11 cellular contexts compared by ENCODE assay signal in genomic region chr13:110232756-110233155, GRCh38.
A peak's percentile ranks its signal among the peaks of the same experiment; 100 is the strongest.
DNase-seq lines count a peak whose midpoint lies in the region; ATAC-seq and TF ChIP-seq lines count a peak whose summit lies in the region.
"Had no signal": no experiment of that assay in that cellular context is flagged by ENCODE, and none has a peak within 500 bp of the region (broad histone marks: within the 10 kb centered on the region; RNA-seq: fewer than 3 reads in every experiment).

No MANE protein-coding gene starts in this region.

- H3K9me3 Mint-ChIP-seq in nephron progenitor cell: no peaks in the 10 kb centered on the region
- no peaks in the 10 kb centered on the region for H3K9me3 Mint-ChIP-seq in effector memory CD8-positive, alpha-beta T cell

- peaks cover 55% of the 10 kb centered on the region for H3K4me1 Mint-ChIP-seq in nephron progenitor cell
- no peaks in the 10 kb centered on the region for H3K4me1 Mint-ChIP-seq in effector memory CD8-positive, alpha-beta T cell (ENCODE audit: low read depth in 2 of 2)

- peak; percentile 95 for DNase-seq in fibroblast of mammary gland (ENCODE audit: low read depth)
- DNase-seq in nephron progenitor cell: no peak
- DNase-seq in ureter (ENCODE audit: low spot score): peak; percentile 40
- DNase-seq in 8988T: no peak
- DNase-seq in activated naive CD4-positive, alpha-beta T cell (lab: John Stamatoyannopoulos, UW): no peak
- no peak for DNase-seq in effector memory CD8-positive, alpha-beta T cell
- DNase-seq: NCI-H2029 treated with DMSO at 0.1 percent for 48 hours, T-helper 9 cell had no signal

- H3K27ac Mint-ChIP-seq in nephron progenitor cell: peak overlapping the region; percentile 46
- H3K27ac Mint-ChIP-seq in effector memory CD8-positive, alpha-beta T cell: no peak overlapping the region

- H3K4me3 Mint-ChIP-seq in nephron progenitor cell: no peak overlapping the region
- H3K4me3 Mint-ChIP-seq in effector memory CD8-positive, alpha-beta T cell: no peak overlapping the region

- TF ChIP-seq CTCF in fibroblast of mammary gland (conservative IDR thresholded peaks at IDR 0.05; ENCODE audit: control insufficient read depth, insufficient read depth, low read depth, low read length): no peak
- TF ChIP-seq CTCF in nephron progenitor cell (IDR thresholded peaks at IDR 0.05): no peak

- H3K4me3 ChIP-seq in fibroblast of mammary gland (ENCODE audit: control insufficient read depth, low read depth, low read length): peak overlapping the region; percentile 33
- H3K4me3 ChIP-seq: K562 had no signal

- no peaks in the 10 kb centered on the region for H3K27me3 Mint-ChIP-seq in nephron progenitor cell (ENCODE audit: low read depth, poor library complexity)
- H3K27me3 Mint-ChIP-seq in effector memory CD8-positive, alpha-beta T cell: peaks cover 24 to 47% of the 10 kb centered on the region in 2 donors

- peak; percentile 48 for ATAC-seq in SK-N-SH treated with all-trans-retinoic acid at 6 μM for 48 hours
- ATAC-seq in effector memory CD8-positive, alpha-beta T cell (replicated peaks): no peak
- ATAC-seq: esophagus mucosa, K562 had no signal

- peaks cover 33% of the 10 kb centered on the region for H3K36me3 Mint-ChIP-seq in nephron progenitor cell (ENCODE audit: low read depth)
- H3K36me3 Mint-ChIP-seq in effector memory CD8-positive, alpha-beta T cell (ENCODE audit: insufficient read depth): no peaks in the 10 kb centered on the region

TF ChIP-seq in SK-N-SH treated with all-trans-retinoic acid at 6 μM for 48 hours, 23 proteins besides CTCF, POLR2A, EP300 and RAD21:
- TF ChIP-seq OSR1 (CRISPR knock-in tag; IDR thresholded peaks at IDR 0.05) (no peak), PPARA (CRISPR knock-in tag; IDR thresholded peaks at IDR 0.05; ENCODE audit: borderline replicate concordance) (no peak), ZNF8 (CRISPR knock-in tag; IDR thresholded peaks at IDR 0.05) (no peak), ZNF565 (CRISPR knock-in tag; conservative IDR thresholded peaks at IDR 0.05; ENCODE audit: low read depth) (no peak), CSDC2 (CRISPR knock-in tag; IDR thresholded peaks at IDR 0.05) (no peak), ISL1 (CRISPR knock-in tag; IDR thresholded peaks at IDR 0.05) (no peak), ZC3H10 (CRISPR knock-in tag; IDR thresholded peaks at IDR 0.05) (no peak), BACH2 (CRISPR knock-in tag; IDR thresholded peaks at IDR 0.05; ENCODE audit: borderline replicate concordance) (no peak), SNAI2 (CRISPR knock-in tag; IDR thresholded peaks at IDR 0.05) (no peak), GLIS3 (CRISPR knock-in tag; IDR thresholded peaks at IDR 0.05) (no peak), TSHZ2 (CRISPR knock-in tag; IDR thresholded peaks at IDR 0.05) (no peak)
TF ChIP-seq in SK-N-SH treated with all-trans-retinoic acid at 6 μM for 48 hours: peak in this region for 0.

Comparison
In these comparisons a context has a peak if more than half of its experiments do, and no peak if none do; other contexts are left out.
1. DNase-seq: peak in fibroblast of mammary gland (single experiment) and ureter (single experiment); none in nephron progenitor cell (single experiment), 8988T (single experiment), activated naive CD4-positive, alpha-beta T cell (0 of 4) and effector memory CD8-positive, alpha-beta T cell (0 of 3).